In genomic region chr16:12532871-12533610, GRCh38 we compare ENCODE assay signal across 13 cellular contexts.
DNase-seq lines count a peak whose midpoint lies in the region; ATAC-seq and TF ChIP-seq lines count a peak whose summit lies in the region.
"Had no signal": no experiment of that assay in that cellular context is flagged by ENCODE, and none has a peak within 500 bp of the region (broad histone marks: within the 10 kb centered on the region; RNA-seq: fewer than 3 reads in every experiment).

No MANE protein-coding gene starts in this region.

- H3K9me3 ChIP-seq in Peyer's patch: no peaks in the 10 kb centered on the region
- H3K9me3 ChIP-seq: breast epithelium, transverse colon had no signal

- DNase-seq in activated T-cell treated with anti-CD3 and anti-CD28 coated beads for 1 hour (ENCODE audit: low read depth) (peak; percentile 5), activated T-cell treated with anti-CD3 and anti-CD28 coated beads for 4 hours (no peak), Peyer's patch (no peak)
- DNase-seq in activated CD8-positive, alpha-beta memory T cell treated with anti-CD3 and anti-CD28 coated beads, Interleukin-2, amount 50 U/mL, for 48 hours: peak; percentile 67
- DNase-seq in stimulated activated CD8-positive, alpha-beta memory T cell treated with anti-CD3 and anti-CD28 coated beads, Interleukin-7, amount 100 ng/mL, for 4 hours (ENCODE audit: low read depth in 2 of 2): peak; percentile 11
- DNase-seq: DMS153, MV-4-11, PC-3, transverse colon had no signal

- TF ChIP-seq CTCF in Peyer's patch (IDR thresholded peaks at IDR 0.05): no peak

- H3K27ac ChIP-seq in Peyer's patch: no peak overlapping the region
- H3K27ac ChIP-seq: breast epithelium, transverse colon had no signal

- peaks cover 0 to 2% (median under 1%) of the 10 kb centered on the region in 4 donors for H3K4me1 ChIP-seq in Peyer's patch
- H3K4me1 ChIP-seq: breast epithelium had no signal

- no peak for ATAC-seq in GM19035 (IDR thresholded peaks at IDR 0.05; ENCODE audit: unreplicated experiment)
- ATAC-seq in stimulated activated memory B cell treated with anti-CD40 and anti-IgM and Interleukin-4, amounts not matched to agents 10 μg/mL and 1 μg/mL and 100 μg/mL, for 72 hours: no peak

- H3K36me3 ChIP-seq in Peyer's patch: no peaks in the 10 kb centered on the region
- H3K36me3 ChIP-seq: breast epithelium, transverse colon had no signal

- H3K4me3 ChIP-seq in Peyer's patch: no peak overlapping the region
- H3K4me3 ChIP-seq: breast epithelium, transverse colon had no signal

- intact Hi-C loops in dendritic cell treated with granulocyte-macrophage colony-stimulating factor and Interleukin-4, amounts not matched to agents 40 ng/mL and 50 ng/mL, for 4 days (cut with micrococcal nuclease): no loop called here

- TF ChIP-seq POLR2A in Peyer's patch (IDR thresholded peaks at IDR 0.05): no peak

- H3K27me3 Mint-ChIP-seq in dendritic cell treated with granulocyte-macrophage colony-stimulating factor and Interleukin-4, amounts not matched to agents 40 ng/mL and 50 ng/mL, for 4 days: no peaks in the 10 kb centered on the region
- no peaks in the 10 kb centered on the region for H3K27me3 Mint-ChIP-seq in stimulated activated memory B cell treated with anti-CD40 and anti-IgM and Interleukin-4, amounts not matched to agents 10 μg/mL and 1 μg/mL and 100 μg/mL, for 72 hours

- peak overlapping the region; percentile 71 for H3K27ac Mint-ChIP-seq in dendritic cell treated with granulocyte-macrophage colony-stimulating factor and Interleukin-4, amounts not matched to agents 40 ng/mL and 50 ng/mL, for 4 days
- H3K27ac Mint-ChIP-seq in stimulated activated memory B cell treated with anti-CD40 and anti-IgM and Interleukin-4, amounts not matched to agents 10 μg/mL and 1 μg/mL and 100 μg/mL, for 72 hours: no peak overlapping the region

- H3K9me3 Mint-ChIP-seq in dendritic cell treated with granulocyte-macrophage colony-stimulating factor and Interleukin-4, amounts not matched to agents 40 ng/mL and 50 ng/mL, for 4 days: no peaks in the 10 kb centered on the region
- no peaks in the 10 kb centered on the region for H3K9me3 Mint-ChIP-seq in stimulated activated memory B cell treated with anti-CD40 and anti-IgM and Interleukin-4, amounts not matched to agents 10 μg/mL and 1 μg/mL and 100 μg/mL, for 72 hours

- H3K4me1 Mint-ChIP-seq in dendritic cell treated with granulocyte-macrophage colony-stimulating factor and Interleukin-4, amounts not matched to agents 40 ng/mL and 50 ng/mL, for 4 days (ENCODE audit: low read depth): peaks cover 76% of the 10 kb centered on the region
- H3K4me1 Mint-ChIP-seq in stimulated activated memory B cell treated with anti-CD40 and anti-IgM and Interleukin-4, amounts not matched to agents 10 μg/mL and 1 μg/mL and 100 μg/mL, for 72 hours: peaks cover 56% of the 10 kb centered on the region

- H3K36me3 Mint-ChIP-seq in dendritic cell treated with granulocyte-macrophage colony-stimulating factor and Interleukin-4, amounts not matched to agents 40 ng/mL and 50 ng/mL, for 4 days (ENCODE audit: low read depth): peaks cover 57% of the 10 kb centered on the region
- H3K36me3 Mint-ChIP-seq in stimulated activated memory B cell treated with anti-CD40 and anti-IgM and Interleukin-4, amounts not matched to agents 10 μg/mL and 1 μg/mL and 100 μg/mL, for 72 hours: peaks cover 45% of the 10 kb centered on the region

- H3K27me3 ChIP-seq in Peyer's patch: no peaks in the 10 kb centered on the region
- H3K27me3 ChIP-seq: breast epithelium, transverse colon had no signal

- no peak overlapping the region for H3K4me3 Mint-ChIP-seq in dendritic cell treated with granulocyte-macrophage colony-stimulating factor and Interleukin-4, amounts not matched to agents 40 ng/mL and 50 ng/mL, for 4 days
- H3K4me3 Mint-ChIP-seq in stimulated activated memory B cell treated with anti-CD40 and anti-IgM and Interleukin-4, amounts not matched to agents 10 μg/mL and 1 μg/mL and 100 μg/mL, for 72 hours: no peak overlapping the region

Comparison
In these comparisons a context has a peak if more than half of its experiments do, and no peak if none do; other contexts are left out.
1. DNase-seq: peak in activated T-cell treated with anti-CD3 and anti-CD28 coated beads for 1 hour (single experiment), activated CD8-positive, alpha-beta memory T cell treated with anti-CD3 and anti-CD28 coated beads, Interleukin-2, amount 50 U/mL, for 48 hours (single experiment) and stimulated activated CD8-positive, alpha-beta memory T cell treated with anti-CD3 and anti-CD28 coated beads, Interleukin-7, amount 100 ng/mL, for 4 hours (2 of 2); none in activated T-cell treated with anti-CD3 and anti-CD28 coated beads for 4 hours (single experiment) and Peyer's patch (0 of 3).